ENCODE assay signal across 22 cellular contexts in the genomic region with DNA sequence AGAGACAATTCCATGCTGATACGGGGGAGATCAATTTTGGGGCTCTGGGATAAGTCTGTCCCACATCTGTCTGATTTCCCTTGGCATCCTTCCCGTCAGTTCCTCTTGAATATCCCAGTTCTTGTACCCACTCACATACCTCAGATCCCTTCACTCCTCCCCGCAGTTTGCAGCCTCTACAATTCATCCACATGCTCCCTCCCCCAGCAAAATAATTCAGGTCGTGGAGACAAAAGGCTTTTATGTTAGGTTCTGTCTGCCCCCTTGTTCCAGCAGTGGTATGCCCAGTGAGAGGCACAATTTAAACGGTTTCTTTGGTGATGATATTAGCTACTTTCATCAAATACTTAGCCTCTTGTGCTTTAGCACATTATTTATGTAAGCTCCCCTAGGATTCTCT. TPM values are rescaled to one million over a fixed set of nuclear protein-coding genes. Genes with fewer than 3 reads are reported as not detected.
DNase-seq lines count a peak whose midpoint lies in the region; ATAC-seq and TF ChIP-seq lines count a peak whose summit lies in the region.
"Had no signal": no experiment of that assay in that cellular context is flagged by ENCODE, and none has a peak within 500 bp of the region (broad histone marks: within the 10 kb centered on the region; RNA-seq: fewer than 3 reads in every experiment).

No MANE protein-coding gene starts in this region.

- no peak overlapping the region for H3K4me3 ChIP-seq in CD4-positive, CD25-positive, alpha-beta regulatory T cell (ENCODE audit: low read depth, low read length)
- H3K4me3 ChIP-seq in HEK293 (ENCODE audit: low read depth, low read length) = no peak overlapping the region
- H3K4me3 ChIP-seq in dorsolateral prefrontal cortex = no peak overlapping the region
- H3K4me3 ChIP-seq in MG63 = no peak overlapping the region
- H3K4me3 ChIP-seq: adrenal gland, SJSA1, thoracic aorta had no signal

- POLR2A ChIA-PET in HEK293 (lab: Yijun Ruan, JAX) = interaction anchor here (0.6 to 13.3 kb wide), 8 partner anchors 9 to 773 kb away, joined by 3 to 255 read pairs (median 11); a partner anchor contains a TSS

- peaks cover 19% of the 10 kb centered on the region for H3K36me3 ChIP-seq in CD4-positive, CD25-positive, alpha-beta regulatory T cell (ENCODE audit: control insufficient read depth, insufficient read depth, low read length)
- peaks cover 34 to 41% of the 10 kb centered on the region in 2 experiments for H3K36me3 ChIP-seq in HEK293 (ENCODE audit: control insufficient read depth in 2 of 2, insufficient read depth in 1 of 2, low read length in 2 of 2)
- H3K36me3 ChIP-seq in MG63 = peaks cover 6% of the 10 kb centered on the region; the same call in 1 of the 2 replicates

- H3K36me3 Mint-ChIP-seq in CD4-positive, CD25-positive, alpha-beta regulatory T cell = peaks cover 14% of the 10 kb centered on the region
- H3K36me3 Mint-ChIP-seq in brain = peaks cover 29% of the 10 kb centered on the region
- H3K36me3 Mint-ChIP-seq in neural crest cell (ENCODE audit: low read depth) = peaks cover 14% of the 10 kb centered on the region

- no peak for ATAC-seq in CD4-positive, CD25-positive, alpha-beta regulatory T cell (ENCODE audit: low read depth in 2 of 2)
- ATAC-seq in GM19397 (IDR thresholded peaks at IDR 0.05; ENCODE audit: unreplicated experiment) (no peak), GM21737 (IDR thresholded peaks at IDR 0.05; ENCODE audit: unreplicated experiment) (no peak)
- ATAC-seq: left colon; right cardiac atrium; stimulated activated naive B cell treated with anti-CD40 and anti-IgM and Interleukin-4, amounts not matched to agents 10 μg/mL and 1 μg/mL and 100 μg/mL, for 72 hours had no signal

- no peaks in the 10 kb centered on the region for H3K9me3 Mint-ChIP-seq in CD4-positive, CD25-positive, alpha-beta regulatory T cell
- no peaks in the 10 kb centered on the region for H3K9me3 Mint-ChIP-seq in brain
- H3K9me3 Mint-ChIP-seq in neural crest cell = no peaks in the 10 kb centered on the region
- H3K9me3 Mint-ChIP-seq: stimulated activated naive B cell treated with anti-CD40 and anti-IgM and Interleukin-4, amounts not matched to agents 10 μg/mL and 1 μg/mL and 100 μg/mL, for 72 hours; T-helper 2 cell treated with Interferon-gamma antibody and Interleukin-4, amounts not matched to agents 5 μg/mL and 100 μg/mL, for 36 hours had no signal

- peaks cover 0 to 20% (median 11%) of the 10 kb centered on the region in 4 donors for H3K4me1 Mint-ChIP-seq in CD4-positive, CD25-positive, alpha-beta regulatory T cell
- H3K4me1 Mint-ChIP-seq in brain = peaks cover 19% of the 10 kb centered on the region
- H3K4me1 Mint-ChIP-seq in neural crest cell = peaks cover 36% of the 10 kb centered on the region

- CTCF ChIA-PET in HEK293 (lab: Yijun Ruan, JAX) = interaction anchor here (0.5 to 4.2 kb wide), 8 partner anchors 9 to 80 kb away, joined by 3 to 20 read pairs (median 4); a partner anchor contains a TSS

- no peak for DNase-seq in CD4-positive, CD25-positive, alpha-beta regulatory T cell
- DNase-seq in neural crest cell (ENCODE audit: low read depth, low spot score) (no peak), dorsolateral prefrontal cortex (no peak), MG63 (no peak)
- DNase-seq: activated CD4-positive, CD25-positive, alpha-beta regulatory T cell; activated effector memory CD4-positive, alpha-beta T cell treated with anti-CD3 and anti-CD28 coated beads, Interleukin-2, amount 50 U/mL, for 16 hours; adrenal gland; caudate nucleus; COR-L47; effector CD8-positive, alpha-beta T cell; left colon; NCI-H146; NCI-H226; stimulated activated naive B cell treated with anti-CD40 and anti-IgM and Interleukin-4, amounts not matched to agents 10 μg/mL and 1 μg/mL and 100 μg/mL, for 72 hours had no signal

- no peak overlapping the region for H3K27ac ChIP-seq in CD4-positive, CD25-positive, alpha-beta regulatory T cell (ENCODE audit: insufficient read depth, low read length, poor library complexity, severe bottlenecking)
- H3K27ac ChIP-seq in HEK293 (ENCODE audit: extremely low read depth, low read depth, low read length) (no peak overlapping the region), dorsolateral prefrontal cortex (peak overlapping the region in 9 of 59 donors; percentile 1 to 69 (median 47))
- H3K27ac ChIP-seq: adrenal gland, SJSA1, thoracic aorta had no signal

- peak overlapping the region in 2 of 3 donors; percentile 11 to 27 for H3K27ac Mint-ChIP-seq in CD4-positive, CD25-positive, alpha-beta regulatory T cell
- H3K27ac Mint-ChIP-seq in brain (peak overlapping the region; percentile 1 to 72 (median 43)), neural crest cell (ENCODE audit: unreplicated experiment) (peak overlapping the region; percentile 5)
- H3K27ac Mint-ChIP-seq: T-helper 2 cell treated with Interferon-gamma antibody and Interleukin-4, amounts not matched to agents 5 μg/mL and 100 μg/mL, for 36 hours had no signal

- TF ChIP-seq CTCF in HEK293 (tag by site-specific recombination; IDR thresholded peaks at IDR 0.05) (no peak), brain (conservative IDR thresholded peaks at IDR 0.05) (no peak), neural crest cell (conservative IDR thresholded peaks at IDR 0.05) (no peak), dorsolateral prefrontal cortex (IDR thresholded peaks at IDR 0.05 in 54 of 56, conservative IDR thresholded peaks at IDR 0.05 in 2 of 56; ENCODE audit: low read depth in 1 of 56, partially characterized antibody in 56 of 56) (no peak)

- no peaks in the 10 kb centered on the region for H3K9me3 ChIP-seq in CD4-positive, CD25-positive, alpha-beta regulatory T cell (ENCODE audit: control insufficient read depth in 2 of 2, low read length in 2 of 2)
- H3K9me3 ChIP-seq in HEK293 (ENCODE audit: control insufficient read depth, insufficient read depth, low read depth, low read length) (no peaks in the 10 kb centered on the region), MG63 (no peaks in the 10 kb centered on the region)
- H3K9me3 ChIP-seq: adrenal gland, SJSA1, thoracic aorta had no signal

- no peaks in the 10 kb centered on the region for H3K27me3 Mint-ChIP-seq in CD4-positive, CD25-positive, alpha-beta regulatory T cell
- no peaks in the 10 kb centered on the region for H3K27me3 Mint-ChIP-seq in brain
- H3K27me3 Mint-ChIP-seq in neural crest cell (ENCODE audit: low read depth) = peaks cover 2% of the 10 kb centered on the region
- H3K27me3 Mint-ChIP-seq: stimulated activated naive B cell treated with anti-CD40 and anti-IgM and Interleukin-4, amounts not matched to agents 10 μg/mL and 1 μg/mL and 100 μg/mL, for 72 hours had no signal

- intact Hi-C loops in dorsolateral prefrontal cortex (cut with DNase I) = no loop called here

- peaks cover 4% of the 10 kb centered on the region for H3K4me1 ChIP-seq in CD4-positive, CD25-positive, alpha-beta regulatory T cell (ENCODE audit: control insufficient read depth, insufficient read depth, low read length, poor library complexity, severe bottlenecking)
- peaks cover 5% of the 10 kb centered on the region for H3K4me1 ChIP-seq in HEK293 (ENCODE audit: control insufficient read depth, insufficient read depth, low read length)

- H3K4me3 Mint-ChIP-seq in CD4-positive, CD25-positive, alpha-beta regulatory T cell = peak overlapping the region in 1 of 4 donors; percentile 14
- H3K4me3 Mint-ChIP-seq in brain (no peak overlapping the region), neural crest cell (peak overlapping the region; percentile 1)
- H3K4me3 Mint-ChIP-seq: stimulated activated naive B cell treated with anti-CD40 and anti-IgM and Interleukin-4, amounts not matched to agents 10 μg/mL and 1 μg/mL and 100 μg/mL, for 72 hours; T-helper 2 cell treated with Interferon-gamma antibody and Interleukin-4, amounts not matched to agents 5 μg/mL and 100 μg/mL, for 36 hours had no signal

- H3K27me3 ChIP-seq in CD4-positive, CD25-positive, alpha-beta regulatory T cell (ENCODE audit: control insufficient read depth, insufficient read depth, low read length) = no peaks in the 10 kb centered on the region
- no peaks in the 10 kb centered on the region for H3K27me3 ChIP-seq in dorsolateral prefrontal cortex
- H3K27me3 ChIP-seq in MG63 = no peaks in the 10 kb centered on the region
- H3K27me3 ChIP-seq: adrenal gland, SJSA1 had no signal

RNA-seq across cellular contexts. Expression of a gene that starts 9.6 kb away (rescaled TPM):
- 2,708 TPM for total RNA-seq in CD4-positive, CD25-positive, alpha-beta regulatory T cell
- polyA plus RNA-seq in CD4-positive, CD25-positive, alpha-beta regulatory T cell = 1,000 to 10,000 TPM; 1,440 to 2,367 (median 1,925) TPM
- 2,932 TPM for polyA plus RNA-seq in brain (ENCODE audit: insufficient read depth, low read depth, low replicate concordance)
- 2,020 and 2,116 TPM in 2 replicates for total RNA-seq in neural crest cell
- total RNA-seq in dorsolateral prefrontal cortex = 100 to 1,000 TPM; 365 to 780 (median 506) TPM
- 95.9 and 97.8 TPM in 2 replicates for total RNA-seq in MG63 (2014; rRNA removed; shearing (Covaris generic); ENCODE audit: low replicate concordance)

RNA-seq across cellular contexts. Expression of a gene that starts 13.7 kb away (rescaled TPM):
- total RNA-seq in CD4-positive, CD25-positive, alpha-beta regulatory T cell = 209 TPM
- 1 to 10 TPM; 1.3 to 3.9 (median 3.1) TPM for polyA plus RNA-seq in CD4-positive, CD25-positive, alpha-beta regulatory T cell
- 28.8 TPM for polyA plus RNA-seq in brain (ENCODE audit: insufficient read depth, low read depth, low replicate concordance)
- total RNA-seq in neural crest cell (120 and 135 TPM in 2 replicates), dorsolateral prefrontal cortex (10 to 100 TPM in 50 of 120 experiments, 1 to 10 TPM in 70; 2.1 to 25.5 (median 9.2) TPM)
- total RNA-seq in MG63 (2014; rRNA removed; shearing (Covaris generic); ENCODE audit: low replicate concordance) = 3.0 and 12.4 TPM in 2 replicates

RNA-seq across cellular contexts. Expression of a gene that starts 19.2 kb away (rescaled TPM):
- total RNA-seq in CD4-positive, CD25-positive, alpha-beta regulatory T cell = 322 TPM
- 10 to 100 TPM; 75.1 to 83.9 (median 82.8) TPM for polyA plus RNA-seq in CD4-positive, CD25-positive, alpha-beta regulatory T cell
- polyA plus RNA-seq in brain (ENCODE audit: insufficient read depth, low read depth, low replicate concordance) = 142 TPM
- total RNA-seq in neural crest cell (129 and 140 TPM in 2 replicates), dorsolateral prefrontal cortex (100 to 1,000 TPM; 107 to 178 (median 128) TPM)
- total RNA-seq in MG63 (2014; rRNA removed; shearing (Covaris generic); ENCODE audit: low replicate concordance) = 55.9 and 102 TPM in 2 replicates

RNA-seq across cellular contexts. Expression of a gene that starts 19.5 kb away (rescaled TPM):
- 1,400 TPM for total RNA-seq in CD4-positive, CD25-positive, alpha-beta regulatory T cell
- 100 to 1,000 TPM in 3 of 4 donors, 10 to 100 TPM in 1; 89.8 to 134 (median 109) TPM for polyA plus RNA-seq in CD4-positive, CD25-positive, alpha-beta regulatory T cell
- 20.6 TPM for polyA plus RNA-seq in brain (ENCODE audit: insufficient read depth, low read depth, low replicate concordance)
- total RNA-seq in neural crest cell (4.0 TPM in 2 replicates), dorsolateral prefrontal cortex (100 to 1,000 TPM in 17 of 120 experiments, 10 to 100 TPM in 99, 1 to 10 TPM in 4; 7.0 to 246 (median 38.2) TPM)
- total RNA-seq in MG63 (2014; rRNA removed; shearing (Covaris generic); ENCODE audit: low replicate concordance) = 0.66 and 1.4 TPM in 2 replicates

RNA-seq across cellular contexts. Expression of a gene that starts 35.0 kb away (rescaled TPM):
- total RNA-seq in CD4-positive, CD25-positive, alpha-beta regulatory T cell = 65.6 TPM
- polyA plus RNA-seq in CD4-positive, CD25-positive, alpha-beta regulatory T cell = 10 to 100 TPM; 53.6 to 61.4 (median 57.9) TPM
- 71.5 TPM for polyA plus RNA-seq in brain (ENCODE audit: insufficient read depth, low read depth, low replicate concordance)
- total RNA-seq in neural crest cell (37.3 and 40.3 TPM in 2 replicates), dorsolateral prefrontal cortex (10 to 100 TPM; 41.8 to 99.7 (median 69.9) TPM)
- total RNA-seq in MG63 (2014; rRNA removed; shearing (Covaris generic); ENCODE audit: low replicate concordance) = 18.1 and 26.5 TPM in 2 replicates
